ENCODE assay signal across 14 cellular contexts in genomic region chr18:49006641-49007136, GRCh38. TPM values are rescaled to one million over a fixed set of nuclear protein-coding genes. Genes with fewer than 3 reads are reported as not detected.
DNase-seq lines count a peak whose midpoint lies in the region; ATAC-seq lines count a peak whose summit lies in the region.
"Had no signal": no experiment of that assay in that cellular context is flagged by ENCODE, and none has a peak within 500 bp of the region (broad histone marks: within the 10 kb centered on the region; RNA-seq: fewer than 3 reads in every experiment).

No MANE protein-coding gene starts in this region.

- no peak overlapping the region for H3K27ac ChIP-seq in mesenchymal stem cell (ENCODE audit: low read length, poor library complexity, severe bottlenecking)
- H3K27ac ChIP-seq: upper lobe of left lung had no signal

- no peak overlapping the region for H2BK15ac ChIP-seq in mesenchymal stem cell (ENCODE audit: low read depth, poor library complexity, severe bottlenecking)

- peak; percentile 79 for DNase-seq in DMS 273 (lab: John Stamatoyannopoulos, UW; ENCODE audit: unreplicated experiment)
- DNase-seq in NCI-H1436 treated with DMSO at 0.1 percent for 48 hours (lab: John Stamatoyannopoulos, UW), result peak; percentile 84
- peak; percentile 74 for DNase-seq in NOMO-1 treated with dmso at 0.1 percent for 144 hours (lab: John Stamatoyannopoulos, UW; ENCODE audit: unreplicated experiment)
- DNase-seq in mesenchymal stem cell, result no peak
- no peak for DNase-seq in kidney glomerular epithelial cell (lab: John Stamatoyannopoulos, UW)
- DNase-seq in NCI-H774 (lab: John Stamatoyannopoulos, UW), result no peak
- DNase-seq in NCI-H1048 (lab: John Stamatoyannopoulos, UW), result no peak
- DNase-seq: activated naive CD4-positive, alpha-beta T cell treated with anti-CD3 and anti-CD28 coated beads for 36 hours; Calu3; hippocampal formation; SHP77; stimulated activated CD8-positive, alpha-beta memory T cell treated with anti-CD3 and anti-CD28 coated beads, Interleukin-4, amount 100 ng/mL, for 48 hours; upper lobe of left lung had no signal

- H3K14ac ChIP-seq in mesenchymal stem cell (ENCODE audit: low read length in 2 of 2), result no peak overlapping the region

- WGBS in mesenchymal stem cell, result 86% methylated on average over 13 of the region's 14 CpGs

- no peaks in the 10 kb centered on the region for H3K36me3 ChIP-seq in mesenchymal stem cell (ENCODE audit: control insufficient read depth in 1 of 2, insufficient read depth in 2 of 2, low read depth in 1 of 2, low read length in 2 of 2)
- H3K36me3 ChIP-seq: upper lobe of left lung had no signal

- H3K79me1 ChIP-seq in mesenchymal stem cell (replicated peaks; ENCODE audit: low read length, poor library complexity, severe bottlenecking), result no peaks in the 10 kb centered on the region

- H2BK12ac ChIP-seq in mesenchymal stem cell (ENCODE audit: low read length in 2 of 2), result no peak overlapping the region

- no peak overlapping the region for H4K8ac ChIP-seq in mesenchymal stem cell (ENCODE audit: low read length)

- H2BK5ac ChIP-seq in mesenchymal stem cell (ENCODE audit: low read depth, low read length, poor library complexity, severe bottlenecking), result no peak overlapping the region

- no peak for ATAC-seq in HG03439 (IDR thresholded peaks at IDR 0.05; ENCODE audit: unreplicated experiment)

- no peak overlapping the region for H3K4ac ChIP-seq in mesenchymal stem cell (ENCODE audit: low read depth in 1 of 2, low read length in 2 of 2)

- H3K9me3 ChIP-seq in mesenchymal stem cell (ENCODE audit: control insufficient read depth, low read length), result no peaks in the 10 kb centered on the region
- H3K9me3 ChIP-seq: upper lobe of left lung had no signal

- H3K4me2 ChIP-seq in mesenchymal stem cell (ENCODE audit: low read length, poor library complexity, severe bottlenecking), result no peak overlapping the region

- no peak overlapping the region for H2BK120ac ChIP-seq in mesenchymal stem cell (ENCODE audit: low read depth, low read length)

- peak overlapping the region; percentile 57 for H2AK5ac ChIP-seq in mesenchymal stem cell (ENCODE audit: low read length, severe bottlenecking)

- H3K27me3 ChIP-seq in mesenchymal stem cell (ENCODE audit: control insufficient read depth in 1 of 2, insufficient read depth in 1 of 2, low read length in 2 of 2), result peaks cover 0 to 5% of the 10 kb centered on the region in 2 experiments
- H3K27me3 ChIP-seq: upper lobe of left lung had no signal

- no peak overlapping the region for H3K18ac ChIP-seq in mesenchymal stem cell (ENCODE audit: low read depth in 1 of 2, low read length in 2 of 2)

- no peak overlapping the region for H4K91ac ChIP-seq in mesenchymal stem cell (ENCODE audit: low read length)

- no peak overlapping the region for H3K23ac ChIP-seq in mesenchymal stem cell (ENCODE audit: low read length in 2 of 2)

- H3K4me1 ChIP-seq in mesenchymal stem cell (ENCODE audit: control insufficient read depth, insufficient read depth, low read depth, low read length), result peaks cover 4% of the 10 kb centered on the region
- H3K4me1 ChIP-seq: upper lobe of left lung had no signal

- no peak overlapping the region for H3K4me3 ChIP-seq in mesenchymal stem cell (ENCODE audit: insufficient read depth in 1 of 2, low read depth in 1 of 2, low read length in 2 of 2)
- H3K4me3 ChIP-seq: upper lobe of left lung had no signal

- no peak overlapping the region for H2AFZ ChIP-seq in mesenchymal stem cell (ENCODE audit: low read depth, low read length)

- H3K9ac ChIP-seq in mesenchymal stem cell (ENCODE audit: low read length), result no peak overlapping the region

RNA-seq across cellular contexts. Expression of gene SMAD7, which starts 55.9 kb away (rescaled TPM):
- 9.6 TPM for polyA plus RNA-seq in mesenchymal stem cell (2013, experiment 1 of 2)
- polyA plus RNA-seq in mesenchymal stem cell (2013, experiment 2 of 2), result 9.9 TPM

Comparison
In these comparisons a context has a peak if more than half of its experiments do, and no peak if none do; other contexts are left out.
1. DNase-seq: peak in DMS 273 (single experiment), NCI-H1436 treated with DMSO at 0.1 percent for 48 hours (single experiment) and NOMO-1 treated with dmso at 0.1 percent for 144 hours (single experiment); none in mesenchymal stem cell (single experiment), kidney glomerular epithelial cell (single experiment), NCI-H774 (single experiment) and NCI-H1048 (single experiment).